3 cellular contexts compared by ENCODE assay signal in genomic region chr1:51448844-51449454, GRCh38.
TF ChIP-seq lines count a peak whose summit lies in the region.

No MANE protein-coding gene starts in this region.

TF ChIP-seq in A549, 52 proteins besides CTCF, POLR2A, EP300 and RAD21:
- peak; percentile 52; the same call in 1 of the 2 replicates for TF ChIP-seq NFE2L2 (conservative IDR thresholded peaks at IDR 0.05; ENCODE audit: low read length)
- TF ChIP-seq MAFK (IDR thresholded peaks at IDR 0.05; ENCODE audit: partially characterized antibody) = peak; percentile 85

TF ChIP-seq in IMR-90, 13 proteins besides CTCF, POLR2A, EP300 and RAD21:
- TF ChIP-seq NFE2L2 (IDR thresholded peaks at IDR 0.05; ENCODE audit: low read depth, low read length) (peak; percentile 84), MAFK (IDR thresholded peaks at IDR 0.05; ENCODE audit: low read depth, low read length) (peak; percentile 37; the same call in 1 of the 2 replicates)

TF ChIP-seq in HepG2, 621 proteins besides CTCF, POLR2A, EP300 and RAD21:
- TF ChIP-seq MAFF (IDR thresholded peaks at IDR 0.05; ENCODE audit: low read depth, low read length) = peak; percentile 61; the same call in 1 of the 2 replicates
- peak; percentile 52 to 70 for TF ChIP-seq MAFK (conservative IDR thresholded peaks at IDR 0.05 in 1 of 2, IDR thresholded peaks at IDR 0.05 in 1 of 2; ENCODE audit: low read length in 2 of 2)
- TF ChIP-seq NFE2L2 (IDR thresholded peaks at IDR 0.05; ENCODE audit: low read length) = peak; percentile 49; the same call in 1 of the 2 replicates
